ENCODE assay signal across 15 cellular contexts in the genomic region with DNA sequence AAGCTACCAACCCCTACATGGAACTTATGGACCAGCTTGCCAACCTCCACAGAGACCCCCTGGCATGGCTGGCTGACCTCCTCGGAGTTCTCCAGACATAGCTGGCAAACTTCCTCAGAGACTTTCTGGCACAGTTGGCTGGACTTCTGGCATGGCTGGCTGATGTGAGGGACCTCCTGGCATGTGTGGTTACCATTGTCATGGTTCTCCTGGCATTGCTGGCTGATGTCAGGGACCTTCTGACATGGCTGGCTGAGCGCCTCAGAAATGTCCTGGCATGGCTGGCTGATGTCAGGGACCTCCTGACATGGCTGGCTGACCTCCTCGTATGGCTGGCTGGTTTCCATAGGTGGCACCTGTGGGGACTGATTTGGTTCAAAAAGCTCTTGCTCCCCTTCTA. TPM values are rescaled to one million over a fixed set of nuclear protein-coding genes. Genes with fewer than 3 reads are reported as not detected.
A peak's percentile ranks its signal among the peaks of the same experiment; 100 is the strongest.
DNase-seq lines count a peak whose midpoint lies in the region; ATAC-seq and TF ChIP-seq lines count a peak whose summit lies in the region.
"Had no signal": no experiment of that assay in that cellular context is flagged by ENCODE, and none has a peak within 500 bp of the region (broad histone marks: within the 10 kb centered on the region; RNA-seq: fewer than 3 reads in every experiment).

No MANE protein-coding gene starts in this region.

- ATAC-seq in sciatic nerve, result no peak
- ATAC-seq: CD8-positive, alpha-beta T cell; HCT116 had no signal

- no peak for TF ChIP-seq CTCF in GM13976 (IDR thresholded peaks at IDR 0.05; ENCODE audit: borderline replicate concordance, control extremely low read depth, extremely low read depth, insufficient read depth, missing control alignments)

- intact Hi-C loops in sciatic nerve (cut with DNase I), result no loop called here

- peak; percentile 14 for DNase-seq in ACHN
- DNase-seq in Caki2 (ENCODE audit: low read depth), result peak; percentile 56
- peak; percentile 86 for DNase-seq in kidney tubule cell (ENCODE audit: low spot score)
- DNase-seq in sciatic nerve (ENCODE audit: low spot score), result peak; percentile 32
- no peak for DNase-seq in GM13976 (ENCODE audit: low spot score)
- no peak for DNase-seq in activated CD8-positive, alpha-beta memory T cell treated with anti-CD3 and anti-CD28 coated beads, Interleukin-2, amount 50 U/mL, for 4 hours
- DNase-seq in LoVo (ENCODE audit: low spot score), result no peak
- DNase-seq: 8988T; CD8-positive, alpha-beta T cell; COR-L47; GF-D8; GM23248; IMR-90 had no signal

- in situ Hi-C loops in ACHN (cut with HindIII; ENCODE audit: low pct_ligation_motif_present, low pct_unique_long_range_greater_than_20kb, low sequenced_read_pairs), result no loop called here
- in situ Hi-C loops in Caki2 (cut with HindIII; ENCODE audit: low pct_unique_long_range_greater_than_20kb, low sequenced_read_pairs), result no loop called here
- in situ Hi-C loops in GM13976 (cut with MboI; ENCODE audit: low sequenced_read_pairs, unreplicated experiment), result no loop called here

RNA-seq across cellular contexts. Expression of a gene that starts 17.5 kb away (rescaled TPM):
- total RNA-seq in Caki2 (2014; rRNA removed; shearing (Covaris generic); ENCODE audit: low replicate concordance), result 0.41 and 0.49 TPM in 2 replicates
- 32.4 TPM for total RNA-seq in sciatic nerve

RNA-seq across cellular contexts. Expression of a gene that starts 41.9 kb away (rescaled TPM):
- 31.6 and 35.0 TPM in 2 replicates for total RNA-seq in Caki2 (2014; rRNA removed; shearing (Covaris generic); ENCODE audit: low replicate concordance)
- total RNA-seq in sciatic nerve, result 60.6 TPM

RNA-seq across cellular contexts. Expression of a gene that starts 55.1 kb away (rescaled TPM):
- total RNA-seq in Caki2 (2014; rRNA removed; shearing (Covaris generic); ENCODE audit: low replicate concordance), result 4.5 and 17.6 TPM in 2 replicates
- 74.8 TPM for total RNA-seq in sciatic nerve

RNA-seq across cellular contexts. Expression of a gene that starts 58.9 kb away (rescaled TPM):
- total RNA-seq in Caki2 (2014; rRNA removed; shearing (Covaris generic); ENCODE audit: low replicate concordance), result 12.5 TPM in 1 of 2 replicates, not detected in the other
- total RNA-seq in sciatic nerve, result not detected
- total RNA-seq: B cell; CD8-positive, alpha-beta T cell; GM23248; IMR-90 had no signal

Comparison
In these comparisons a context has a peak if more than half of its experiments do, and no peak if none do; other contexts are left out.
1. DNase-seq: peak in ACHN (single experiment), Caki2 (single experiment), kidney tubule cell (single experiment) and sciatic nerve (single experiment); none in GM13976 (single experiment), activated CD8-positive, alpha-beta memory T cell treated with anti-CD3 and anti-CD28 coated beads, Interleukin-2, amount 50 U/mL, for 4 hours (single experiment) and LoVo (single experiment).
2. RNA of a gene that starts 17.5 kb away (total RNA-seq): 32.4 TPM in sciatic nerve (single experiment); 0.41 to 0.49 TPM in Caki2; every median in the first group is over 10 times any median in the second.